Comparison of ENCODE assay signal across 16 cellular contexts in the genomic region with DNA sequence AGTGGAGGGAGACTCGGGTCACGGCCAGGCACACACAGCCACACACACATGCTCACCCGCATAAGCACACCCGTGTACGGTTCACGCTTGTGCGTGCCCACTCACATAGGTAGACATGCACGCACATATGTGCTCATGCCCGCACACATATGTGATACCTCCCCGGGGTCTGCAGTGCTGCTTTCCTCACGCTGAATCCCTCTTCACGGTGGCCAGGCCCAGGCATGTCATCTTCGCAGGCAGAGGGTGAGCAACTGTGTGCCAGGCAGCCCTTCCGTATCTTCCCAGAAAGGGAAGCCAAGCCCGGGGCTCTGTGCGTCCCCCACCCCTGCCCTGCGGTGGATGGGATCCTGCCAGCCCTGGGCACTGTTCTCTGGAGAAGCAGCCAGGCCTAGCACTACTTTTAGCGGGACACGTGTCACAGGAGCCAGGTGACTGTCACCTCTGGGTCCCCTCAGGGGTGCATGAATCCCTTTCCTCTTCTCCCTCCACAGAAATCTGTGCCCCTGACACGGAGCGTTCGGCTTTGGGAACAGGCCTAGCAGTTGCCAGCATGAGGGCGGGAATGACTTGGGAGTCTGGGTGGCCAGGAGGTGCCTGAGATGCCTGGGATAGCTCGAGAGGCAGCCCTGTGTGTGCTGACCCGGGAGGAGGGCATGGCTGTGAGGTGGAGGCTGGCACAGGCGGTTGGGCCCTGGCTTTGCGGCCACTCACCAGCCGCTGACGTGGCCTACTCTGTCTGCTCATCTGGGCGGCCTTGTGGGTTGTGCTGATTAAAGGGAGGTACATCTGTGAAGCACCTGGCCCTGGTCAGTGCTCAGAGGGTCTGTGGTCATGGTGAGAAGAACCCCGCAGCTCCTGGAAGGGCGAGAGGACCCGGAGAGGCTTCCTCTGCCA. TPM values are rescaled to one million over a fixed set of nuclear protein-coding genes. Genes with fewer than 3 reads are reported as not detected.
DNase-seq lines count a peak whose midpoint lies in the region; ATAC-seq and TF ChIP-seq lines count a peak whose summit lies in the region.
"Had no signal": no experiment of that assay in that cellular context is flagged by ENCODE, and none has a peak within 500 bp of the region (broad histone marks: within the 10 kb centered on the region; RNA-seq: fewer than 3 reads in every experiment).

No MANE protein-coding gene starts in this region.

- no peaks in the 10 kb centered on the region for H3K9me3 Mint-ChIP-seq in brain
- H3K9me3 Mint-ChIP-seq in nephron = no peaks in the 10 kb centered on the region
- no peaks in the 10 kb centered on the region for H3K9me3 Mint-ChIP-seq in stimulated activated naive CD8-positive, alpha-beta T cell treated with anti-CD3 and anti-CD28 coated beads, Interleukin-15, amount 100 ng/mL, for 72 hours

- peak; percentile 53 to 75 (median 68) for ATAC-seq in heart left ventricle
- ATAC-seq in stimulated activated naive CD8-positive, alpha-beta T cell treated with anti-CD3 and anti-CD28 coated beads, Interleukin-15, amount 100 ng/mL, for 72 hours = no peak
- no peak for ATAC-seq in HG03432 (IDR thresholded peaks at IDR 0.05; ENCODE audit: unreplicated experiment)
- no peak for ATAC-seq in HG03280 (IDR thresholded peaks at IDR 0.05; ENCODE audit: unreplicated experiment)

- H3K4me3 ChIP-seq in heart left ventricle (peak overlapping the region in 1 of 12 donors; percentile 9), thyroid gland (replicated peaks in 1 of 3) (no peak overlapping the region), brain microvascular endothelial cell (ENCODE audit: low read depth, low read length) (no peak overlapping the region)

- H3K27ac ChIP-seq in heart left ventricle (peak overlapping the region; percentile 15 to 81 (median 66)), thyroid gland (peak overlapping the region; percentile 80 to 91 (median 82)), brain microvascular endothelial cell (no peak overlapping the region)

- in situ Hi-C loops in brain microvascular endothelial cell (cut with HindIII; ENCODE audit: low pct_ligation_motif_present, low sequenced_read_pairs) = no loop called here

- H3K4me1 Mint-ChIP-seq in brain (peaks cover 34% of the 10 kb centered on the region), nephron (peaks cover 5% of the 10 kb centered on the region)
- no peaks in the 10 kb centered on the region for H3K4me1 Mint-ChIP-seq in stimulated activated naive CD8-positive, alpha-beta T cell treated with anti-CD3 and anti-CD28 coated beads, Interleukin-15, amount 100 ng/mL, for 72 hours

- peaks cover 0 to 28% (median 6%) of the 10 kb centered on the region in 9 donors for H3K36me3 ChIP-seq in heart left ventricle
- peaks cover 0 to 2% of the 10 kb centered on the region in 2 donors for H3K36me3 ChIP-seq in thyroid gland
- H3K36me3 ChIP-seq in brain microvascular endothelial cell (replicated peaks) = peaks cover 3% of the 10 kb centered on the region

- no peaks in the 10 kb centered on the region for H3K9me3 ChIP-seq in heart left ventricle
- H3K9me3 ChIP-seq in thyroid gland = no peaks in the 10 kb centered on the region

- 77 to 84% (median 78%) methylated on average over 31 to 33 of the region's 33 CpGs for WGBS in heart left ventricle, 4 donors
- WGBS in thyroid gland, 2 donors = 87 to 93% methylated on average over 27 to 31 of the region's 33 CpGs

- TF ChIP-seq POLR2A in heart left ventricle (IDR thresholded peaks at IDR 0.05) = no peak
- TF ChIP-seq POLR2A in thyroid gland (IDR thresholded peaks at IDR 0.05) = no peak

- H3K27me3 Mint-ChIP-seq in brain (no peaks in the 10 kb centered on the region), nephron (ENCODE audit: low read depth) (no peaks in the 10 kb centered on the region)
- no peaks in the 10 kb centered on the region for H3K27me3 Mint-ChIP-seq in stimulated activated naive CD8-positive, alpha-beta T cell treated with anti-CD3 and anti-CD28 coated beads, Interleukin-15, amount 100 ng/mL, for 72 hours

- H3K36me3 Mint-ChIP-seq in brain (peaks cover 18% of the 10 kb centered on the region), nephron (ENCODE audit: low read depth) (no peaks in the 10 kb centered on the region)

- intact Hi-C loops in heart left ventricle (cut with DNase I) = loop anchor here in 2 of 10 donors (5.0 kb wide), 2 partner anchors 45 to 50 kb away; partner anchors contain the start of gene BAIAP2 (in 1 of the 2)
- intact Hi-C loops in thyroid gland (cut with DNase I) = no loop called here

- H3K27ac Mint-ChIP-seq in brain = peak overlapping the region in 4 of 5 experiments; percentile 53 to 72 (median 62)
- peak overlapping the region in 2 of 3 experiments; percentile 48 to 84 for H3K27ac Mint-ChIP-seq in nephron
- no peak overlapping the region for H3K27ac Mint-ChIP-seq in stimulated activated naive CD8-positive, alpha-beta T cell treated with anti-CD3 and anti-CD28 coated beads, Interleukin-15, amount 100 ng/mL, for 72 hours

- H3K27me3 ChIP-seq in heart left ventricle (no peaks in the 10 kb centered on the region), thyroid gland (no peaks in the 10 kb centered on the region), brain microvascular endothelial cell (replicated peaks) (no peaks in the 10 kb centered on the region)

- TF ChIP-seq CTCF in brain (conservative IDR thresholded peaks at IDR 0.05) = no peak
- TF ChIP-seq CTCF in heart left ventricle (IDR thresholded peaks at IDR 0.05) = no peak
- TF ChIP-seq CTCF in nephron (IDR thresholded peaks at IDR 0.05; ENCODE audit: unreplicated experiment in 3 of 3) = no peak
- no peak for TF ChIP-seq CTCF in thyroid gland (IDR thresholded peaks at IDR 0.05)
- TF ChIP-seq CTCF in brain microvascular endothelial cell (IDR thresholded peaks at IDR 0.05; ENCODE audit: low read depth, low read length, missing control alignments) = no peak

- H3K4me1 ChIP-seq in heart left ventricle = peaks cover 0 to 48% (median 28%) of the 10 kb centered on the region in 12 donors
- H3K4me1 ChIP-seq in thyroid gland = peaks cover 10 to 30% of the 10 kb centered on the region in 2 donors

- DNase-seq in heart left ventricle = peak in 1 of 5 donors; percentile 70
- DNase-seq in thyroid gland = peak; percentile 27 to 43
- no peak for DNase-seq in brain microvascular endothelial cell
- no peak for DNase-seq in stimulated activated naive CD8-positive, alpha-beta T cell treated with anti-CD3 and anti-CD28 coated beads, Interleukin-15, amount 100 ng/mL, for 72 hours
- DNase-seq: activated naive CD4-positive, alpha-beta T cell treated with anti-CD3 and anti-CD28 coated beads, Interleukin-2, amount 50 U/mL, for 16 hours; EL; foreskin melanocyte; GOT3; NCI-H2029; SHP77 treated with DMSO at 0.1 percent for 48 hours; stimulated activated CD4-positive, alpha-beta T cell treated with anti-CD3 and anti-CD28 coated beads, Interleukin-4, amount 100 ng/mL, for 24 hours; stimulated activated naive CD4-positive, alpha-beta T cell had no signal

- no peak overlapping the region for H3K4me3 Mint-ChIP-seq in brain
- H3K4me3 Mint-ChIP-seq in nephron = no peak overlapping the region
- H3K4me3 Mint-ChIP-seq in stimulated activated naive CD8-positive, alpha-beta T cell treated with anti-CD3 and anti-CD28 coated beads, Interleukin-15, amount 100 ng/mL, for 72 hours = no peak overlapping the region

RNA-seq across cellular contexts. Expression of gene BAIAP2, which starts 47.5 kb away (rescaled TPM):
- polyA plus RNA-seq in brain (ENCODE audit: insufficient read depth, low read depth, low replicate concordance) (87.8 TPM), heart left ventricle (10 to 100 TPM; 15.3 to 18.5 TPM)
- total RNA-seq in heart left ventricle (10 to 100 TPM in 8 of 9 donors, 1 to 10 TPM in 1; 8.9 to 30.2 (median 18.8) TPM), thyroid gland (10 to 100 TPM; 35.8 to 86.8 (median 42.1) TPM)

Comparison
In these comparisons a context has a peak if more than half of its experiments do, and no peak if none do; other contexts are left out.
1. H3K27ac Mint-ChIP-seq: peak in brain (4 of 5) and nephron (2 of 3); none in stimulated activated naive CD8-positive, alpha-beta T cell treated with anti-CD3 and anti-CD28 coated beads, Interleukin-15, amount 100 ng/mL, for 72 hours (0 of 2).
2. ATAC-seq: peak in heart left ventricle (4 of 4); none in stimulated activated naive CD8-positive, alpha-beta T cell treated with anti-CD3 and anti-CD28 coated beads, Interleukin-15, amount 100 ng/mL, for 72 hours (single experiment), HG03432 (single experiment) and HG03280 (single experiment).
3. DNase-seq: peak in thyroid gland (2 of 2); none in brain microvascular endothelial cell (single experiment) and stimulated activated naive CD8-positive, alpha-beta T cell treated with anti-CD3 and anti-CD28 coated beads, Interleukin-15, amount 100 ng/mL, for 72 hours (0 of 2).